8 cellular contexts compared by ENCODE assay signal in genomic region chr7:24757799-24758275, GRCh38. TPM values are rescaled to one million over a fixed set of nuclear protein-coding genes. Genes with fewer than 3 reads are reported as not detected.
A peak's percentile ranks its signal among the peaks of the same experiment; 100 is the strongest.
DNase-seq lines count a peak whose midpoint lies in the region; ATAC-seq, FAIRE-seq and TF ChIP-seq lines count a peak whose summit lies in the region.

No MANE protein-coding gene starts in this region.

- no peak for FAIRE-seq in bronchial epithelial cell (lab: Jason Lieb, UNC)

- peak overlapping the region; percentile 76 for H3K27ac ChIP-seq in temporal lobe (ENCODE audit: low read depth, low read length)

- peaks cover 0 to 2% (median 0%) of the 10 kb centered on the region in 3 donors for H3K9me3 Mint-ChIP-seq in IgD-negative memory B cell

- peak; percentile 11 for ATAC-seq in GM19452 (IDR thresholded peaks at IDR 0.05; ENCODE audit: unreplicated experiment)
- ATAC-seq in left lobe of liver = peak; percentile 68

- H3K36me3 ChIP-seq in bronchial epithelial cell (ENCODE audit: control insufficient read depth, insufficient read depth, low read length) = no peaks in the 10 kb centered on the region

- peak overlapping the region; percentile 57 for H3K4me3 ChIP-seq in bronchial epithelial cell (ENCODE audit: low read depth, low read length)

- peaks cover 8 to 15% (median 9%) of the 10 kb centered on the region in 3 donors for H3K4me1 Mint-ChIP-seq in IgD-negative memory B cell

- H3K4me3 Mint-ChIP-seq in IgD-negative memory B cell = peak overlapping the region; percentile 53 to 78 (median 77)

- peak overlapping the region in 1 of 3 donors; percentile 58 for H3K27ac Mint-ChIP-seq in IgD-negative memory B cell

- TF ChIP-seq CTCF in AG09319 (IDR thresholded peaks at IDR 0.05; ENCODE audit: low read depth, low read length) = peak; percentile 8
- no peak for TF ChIP-seq CTCF in bronchial epithelial cell (IDR thresholded peaks at IDR 0.05; ENCODE audit: insufficient read depth, low read length, severe bottlenecking)

- no peaks in the 10 kb centered on the region for H3K36me3 Mint-ChIP-seq in IgD-negative memory B cell

- H3K27me3 Mint-ChIP-seq in IgD-negative memory B cell = peaks cover 30% of the 10 kb centered on the region

- DNase-seq in AG09319 (ENCODE audit: extremely low read depth, low read depth) (no peak), bronchial epithelial cell (ENCODE audit: low read depth) (peak; percentile 63), left lobe of liver (ENCODE audit: low spot score) (no peak), COLO829 (ENCODE audit: low spot score) (no peak)
- DNase-seq in activated CD4-positive, alpha-beta T cell treated with anti-CD3 and anti-CD28 coated beads, Interleukin-2, amount 50 U/mL, for 48 hours = no peak

- no peaks in the 10 kb centered on the region for H3K27me3 ChIP-seq in bronchial epithelial cell (ENCODE audit: control insufficient read depth, insufficient read depth, low read length)

RNA-seq across cellular contexts. Expression of gene GSDME, which starts 0.6 kb away (rescaled TPM):
- polyA plus RNA-seq in IgD-negative memory B cell = 4.6 TPM
- total RNA-seq in bronchial epithelial cell = 63.7 and 79.4 TPM in 2 replicates
- 4.8 TPM for total RNA-seq in left lobe of liver
- total RNA-seq in temporal lobe = 28.8 TPM
